ENCODE assay signal across 24 cellular contexts in genomic region chr11:68531129-68531693, GRCh38.
"Had no signal": no experiment of that assay in that cellular context is flagged by ENCODE, and none has a peak within 500 bp of the region (broad histone marks: within the 10 kb centered on the region; RNA-seq: fewer than 3 reads in every experiment).

No MANE protein-coding gene starts in this region.

- H3K27ac Mint-ChIP-seq: activated B cell treated with CpG ODN at 0.5 μM for 24 hours; activated CD4-positive, alpha-beta T cell treated with anti-CD3 and anti-CD28 coated beads for 36 hours; stimulated activated naive CD8-positive, alpha-beta T cell treated with anti-CD3 and anti-CD28 coated beads, Interleukin-15, Interleukin-2, amounts not matched to agents 100 ng/mL and 50 ng/mL, for 24 hours had no signal

- H3K4me3 Mint-ChIP-seq: activated B cell treated with CpG ODN at 0.5 μM for 24 hours; activated CD4-positive, alpha-beta T cell treated with anti-CD3 and anti-CD28 coated beads for 36 hours; neural crest cell; stimulated activated naive CD8-positive, alpha-beta T cell treated with anti-CD3 and anti-CD28 coated beads, Interleukin-15, Interleukin-2, amounts not matched to agents 100 ng/mL and 50 ng/mL, for 24 hours had no signal

- H3K4me3 ChIP-seq: body of pancreas, thyroid gland had no signal

- H3K9me3 ChIP-seq: body of pancreas, thyroid gland had no signal

- ATAC-seq: activated CD4-positive, alpha-beta T cell treated with anti-CD3 and anti-CD28 coated beads for 36 hours; body of pancreas; esophagus mucosa; left cardiac atrium had no signal

- H3K27me3 ChIP-seq: body of pancreas, thyroid gland had no signal

- DNase-seq: activated B cell treated with CpG ODN at 0.5 μM for 24 hours; activated CD4-positive, alpha-beta T cell treated with anti-CD3 and anti-CD28 coated beads for 36 hours; activated CD4-positive, alpha-beta T cell treated with anti-CD3 and anti-CD28 coated beads, Interleukin-2, amount 50 U/mL, for 4 hours; activated CD8-positive, alpha-beta memory T cell treated with anti-CD3 and anti-CD28 coated beads for 24 hours; activated CD8-positive, alpha-beta memory T cell treated with anti-CD3 and anti-CD28 coated beads, Interleukin-2, amount 50 U/mL, for 4 hours; activated naive CD4-positive, alpha-beta T cell treated with Interleukin-2 at 50 U/mL for 16 hours; activated T-cell treated with anti-CD3 and anti-CD28 coated beads, Interleukin-2, amount 50 U/mL, for 48 hours; anterior cingulate cortex; body of pancreas; caudate nucleus; dermis blood vessel endothelial cell; effector CD8-positive, alpha-beta T cell; hypothalamus; left cardiac atrium; posterior cingulate gyrus; retina; stimulated activated CD4-positive, alpha-beta T cell treated with anti-CD3 and anti-CD28 coated beads, Interleukin-4, amount 100 ng/mL, for 4 hours; substantia nigra; T-helper 1 cell; T-helper 9 cell; thyroid gland had no signal

- H3K27me3 Mint-ChIP-seq: activated B cell treated with CpG ODN at 0.5 μM for 24 hours; activated CD4-positive, alpha-beta T cell treated with anti-CD3 and anti-CD28 coated beads for 36 hours; stimulated activated naive CD8-positive, alpha-beta T cell treated with anti-CD3 and anti-CD28 coated beads, Interleukin-15, Interleukin-2, amounts not matched to agents 100 ng/mL and 50 ng/mL, for 24 hours had no signal

- H3K9me3 Mint-ChIP-seq: activated B cell treated with CpG ODN at 0.5 μM for 24 hours; neural crest cell; stimulated activated naive CD8-positive, alpha-beta T cell treated with anti-CD3 and anti-CD28 coated beads, Interleukin-15, Interleukin-2, amounts not matched to agents 100 ng/mL and 50 ng/mL, for 24 hours had no signal

- H3K27ac ChIP-seq: body of pancreas had no signal
